1 cellular context compared by ENCODE assay signal in genomic region chr18:74281011-74281638, GRCh38.
TF ChIP-seq lines count a peak whose summit lies in the region.

No MANE protein-coding gene starts in this region.

TF ChIP-seq in GM23338, 12 proteins besides CTCF, POLR2A, EP300 and RAD21 (continued from another document):
- TF ChIP-seq, protein P1, sequence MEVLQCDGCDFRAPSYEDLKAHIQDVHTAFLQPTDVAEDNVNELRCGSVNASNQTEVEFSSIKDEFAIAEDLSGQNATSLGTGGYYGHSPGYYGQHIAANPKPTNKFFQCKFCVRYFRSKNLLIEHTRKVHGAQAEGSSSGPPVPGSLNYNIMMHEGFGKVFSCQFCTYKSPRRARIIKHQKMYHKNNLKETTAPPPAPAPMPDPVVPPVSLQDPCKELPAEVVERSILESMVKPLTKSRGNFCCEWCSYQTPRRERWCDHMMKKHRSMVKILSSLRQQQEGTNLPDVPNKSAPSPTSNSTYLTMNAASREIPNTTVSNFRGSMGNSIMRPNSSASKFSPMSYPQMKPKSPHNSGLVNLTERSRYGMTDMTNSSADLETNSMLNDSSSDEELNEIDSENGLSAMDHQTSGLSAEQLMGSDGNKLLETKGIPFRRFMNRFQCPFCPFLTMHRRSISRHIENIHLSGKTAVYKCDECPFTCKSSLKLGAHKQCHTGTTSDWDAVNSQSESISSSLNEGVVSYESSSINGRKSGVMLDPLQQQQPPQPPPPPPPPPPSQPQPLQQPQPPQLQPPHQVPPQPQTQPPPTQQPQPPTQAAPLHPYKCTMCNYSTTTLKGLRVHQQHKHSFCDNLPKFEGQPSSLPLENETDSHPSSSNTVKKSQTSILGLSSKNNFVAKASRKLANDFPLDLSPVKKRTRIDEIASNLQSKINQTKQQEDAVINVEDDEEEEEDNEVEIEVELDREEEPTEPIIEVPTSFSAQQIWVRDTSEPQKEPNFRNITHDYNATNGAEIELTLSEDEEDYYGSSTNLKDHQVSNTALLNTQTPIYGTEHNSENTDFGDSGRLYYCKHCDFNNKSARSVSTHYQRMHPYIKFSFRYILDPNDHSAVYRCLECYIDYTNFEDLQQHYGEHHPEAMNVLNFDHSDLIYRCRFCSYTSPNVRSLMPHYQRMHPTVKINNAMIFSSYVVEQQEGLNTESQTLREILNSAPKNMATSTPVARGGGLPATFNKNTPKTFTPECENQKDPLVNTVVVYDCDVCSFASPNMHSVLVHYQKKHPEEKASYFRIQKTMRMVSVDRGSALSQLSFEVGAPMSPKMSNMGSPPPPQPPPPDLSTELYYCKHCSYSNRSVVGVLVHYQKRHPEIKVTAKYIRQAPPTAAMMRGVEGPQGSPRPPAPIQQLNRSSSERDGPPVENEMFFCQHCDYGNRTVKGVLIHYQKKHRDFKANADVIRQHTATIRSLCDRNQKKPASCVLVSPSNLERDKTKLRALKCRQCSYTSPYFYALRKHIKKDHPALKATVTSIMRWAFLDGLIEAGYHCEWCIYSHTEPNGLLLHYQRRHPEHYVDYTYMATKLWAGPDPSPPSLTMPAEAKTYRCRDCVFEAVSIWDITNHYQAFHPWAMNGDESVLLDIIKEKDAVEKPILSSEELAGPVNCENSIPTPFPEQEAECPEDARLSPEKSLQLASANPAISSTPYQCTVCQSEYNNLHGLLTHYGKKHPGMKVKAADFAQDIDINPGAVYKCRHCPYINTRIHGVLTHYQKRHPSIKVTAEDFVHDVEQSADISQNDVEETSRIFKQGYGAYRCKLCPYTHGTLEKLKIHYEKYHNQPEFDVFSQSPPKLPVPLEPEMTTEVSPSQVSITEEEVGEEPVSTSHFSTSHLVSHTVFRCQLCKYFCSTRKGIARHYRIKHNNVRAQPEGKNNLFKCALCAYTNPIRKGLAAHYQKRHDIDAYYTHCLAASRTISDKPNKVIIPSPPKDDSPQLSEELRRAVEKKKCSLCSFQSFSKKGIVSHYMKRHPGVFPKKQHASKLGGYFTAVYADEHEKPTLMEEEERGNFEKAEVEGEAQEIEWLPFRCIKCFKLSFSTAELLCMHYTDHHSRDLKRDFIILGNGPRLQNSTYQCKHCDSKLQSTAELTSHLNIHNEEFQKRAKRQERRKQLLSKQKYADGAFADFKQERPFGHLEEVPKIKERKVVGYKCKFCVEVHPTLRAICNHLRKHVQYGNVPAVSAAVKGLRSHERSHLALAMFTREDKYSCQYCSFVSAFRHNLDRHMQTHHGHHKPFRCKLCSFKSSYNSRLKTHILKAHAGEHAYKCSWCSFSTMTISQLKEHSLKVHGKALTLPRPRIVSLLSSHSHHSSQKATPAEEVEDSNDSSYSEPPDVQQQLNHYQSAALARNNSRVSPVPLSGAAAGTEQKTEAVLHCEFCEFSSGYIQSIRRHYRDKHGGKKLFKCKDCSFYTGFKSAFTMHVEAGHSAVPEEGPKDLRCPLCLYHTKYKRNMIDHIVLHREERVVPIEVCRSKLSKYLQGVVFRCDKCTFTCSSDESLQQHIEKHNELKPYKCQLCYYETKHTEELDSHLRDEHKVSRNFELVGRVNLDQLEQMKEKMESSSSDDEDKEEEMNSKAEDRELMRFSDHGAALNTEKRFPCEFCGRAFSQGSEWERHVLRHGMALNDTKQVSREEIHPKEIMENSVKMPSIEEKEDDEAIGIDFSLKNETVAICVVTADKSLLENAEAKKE (CRISPR knock-in tag; IDR thresholded peaks at IDR 0.05) = no peak
- TF ChIP-seq EZH2phosphoT487 (IDR thresholded peaks at IDR 0.05; ENCODE audit: unreplicated experiment) = no peak
- no peak for TF ChIP-seq STAT1 (IDR thresholded peaks at IDR 0.05; ENCODE audit: unreplicated experiment)
- TF ChIP-seq JUNB (IDR thresholded peaks at IDR 0.05; ENCODE audit: unreplicated experiment) = no peak
- TF ChIP-seq ZNF331 (CRISPR knock-in tag; IDR thresholded peaks at IDR 0.05; ENCODE audit: low read depth) = no peak
- TF ChIP-seq CREB1 (CRISPR knock-in tag; IDR thresholded peaks at IDR 0.05; ENCODE audit: low read depth) = no peak
